Comparison of ENCODE assay signal across 8 cellular contexts in genomic region chrX:123959281-123960063, GRCh38. TPM values are rescaled to one million over a fixed set of nuclear protein-coding genes. Genes with fewer than 3 reads are reported as not detected.
DNase-seq lines count a peak whose midpoint lies in the region; ATAC-seq and TF ChIP-seq lines count a peak whose summit lies in the region.

No MANE protein-coding gene starts in this region.

- H3K9me3 ChIP-seq in Caco-2 (no peaks in the 10 kb centered on the region), right lobe of liver (no peaks in the 10 kb centered on the region)

- no peak for TF ChIP-seq POLR2A in right lobe of liver (IDR thresholded peaks at IDR 0.05)

- H3K27me3 ChIP-seq in Caco-2 (replicated peaks; ENCODE audit: control insufficient read depth, insufficient read depth, low read length) (no peaks in the 10 kb centered on the region), right lobe of liver (no peaks in the 10 kb centered on the region)

- 22% methylated on average over 19 of the region's 35 CpGs for WGBS in right lobe of liver (ENCODE audit: insufficient coverage, low coverage, low lambda C conversion rate, missing lambda C conversion rate)

- no peaks in the 10 kb centered on the region for H3K27me3 Mint-ChIP-seq in Caco-2 (ENCODE audit: insufficient read depth, unreplicated experiment)
- peaks cover 0 to 5% of the 10 kb centered on the region in 2 donors for H3K27me3 Mint-ChIP-seq in T-cell

- ATAC-seq in HG03175 (IDR thresholded peaks at IDR 0.05; ENCODE audit: unreplicated experiment) (peak; percentile 1), T-cell (replicated peaks in 1 of 4) (peak; percentile 7 to 25 (median 20)), right lobe of liver (peak; percentile 6 to 27 (median 8)), HG02588 (IDR thresholded peaks at IDR 0.05; ENCODE audit: unreplicated experiment) (no peak), GM19452 (IDR thresholded peaks at IDR 0.05; ENCODE audit: unreplicated experiment) (no peak)
- ATAC-seq in stimulated activated effector memory CD8-positive, alpha-beta T cell treated with anti-CD3 and anti-CD28 coated beads, Interleukin-12 subunit alpha, Interleukin-12 subunit beta, amount 100 ng/mL, for 72 hours = peak; percentile 0

- no peaks in the 10 kb centered on the region for H3K36me3 ChIP-seq in Caco-2 (ENCODE audit: control insufficient read depth, insufficient read depth, low read length)
- H3K36me3 ChIP-seq in right lobe of liver = no peaks in the 10 kb centered on the region

- BruUV-seq in Caco-2 (replicated peaks; lab: Mats Ljungman, UMichigan) = TSS peak; percentile 57

- peak overlapping the region; percentile 100 for H3K27ac Mint-ChIP-seq in Caco-2 (ENCODE audit: unreplicated experiment)
- peak overlapping the region; percentile 96 to 98 for H3K27ac Mint-ChIP-seq in T-cell
- H3K27ac Mint-ChIP-seq in stimulated activated effector memory CD8-positive, alpha-beta T cell treated with anti-CD3 and anti-CD28 coated beads, Interleukin-12 subunit alpha, Interleukin-12 subunit beta, amount 100 ng/mL, for 72 hours = peak overlapping the region; percentile 99

- H3K4me3 ChIP-seq in Caco-2 (ENCODE audit: low read depth, low read length) (peak overlapping the region; percentile 70), right lobe of liver (peak overlapping the region; percentile 47 to 63 (median 57))

- DNase-seq in Caco-2 = peak; percentile 24 to 34
- DNase-seq in T-cell = peak in 8 of 34 experiments; percentile 1 to 25 (median 12)
- DNase-seq in dermis blood vessel endothelial cell = peak; percentile 41
- DNase-seq in right lobe of liver = peak; percentile 62 to 69 (median 65)
- no peak for DNase-seq in stimulated activated effector memory CD8-positive, alpha-beta T cell treated with anti-CD3 and anti-CD28 coated beads, Interleukin-12 subunit alpha, Interleukin-12 subunit beta, amount 100 ng/mL, for 72 hours (ENCODE audit: low spot score in 2 of 2)

- H3K4me3 Mint-ChIP-seq in Caco-2 (ENCODE audit: unreplicated experiment) = peak overlapping the region; percentile 98
- H3K4me3 Mint-ChIP-seq in T-cell = peak overlapping the region; percentile 95 to 99 (median 96)
- H3K4me3 Mint-ChIP-seq in stimulated activated effector memory CD8-positive, alpha-beta T cell treated with anti-CD3 and anti-CD28 coated beads, Interleukin-12 subunit alpha, Interleukin-12 subunit beta, amount 100 ng/mL, for 72 hours = peak overlapping the region; percentile 90

- H3K9me3 Mint-ChIP-seq in Caco-2 (ENCODE audit: unreplicated experiment) (no peaks in the 10 kb centered on the region), T-cell (no peaks in the 10 kb centered on the region)
- no peaks in the 10 kb centered on the region for H3K9me3 Mint-ChIP-seq in stimulated activated effector memory CD8-positive, alpha-beta T cell treated with anti-CD3 and anti-CD28 coated beads, Interleukin-12 subunit alpha, Interleukin-12 subunit beta, amount 100 ng/mL, for 72 hours

- H3K4me1 ChIP-seq in Caco-2 (peaks cover 6% of the 10 kb centered on the region; the same call in 1 of the 2 replicates), right lobe of liver (no peaks in the 10 kb centered on the region)

- H3K36me3 Mint-ChIP-seq in Caco-2 (ENCODE audit: insufficient read depth, unreplicated experiment) (peaks cover 28% of the 10 kb centered on the region), T-cell (no peaks in the 10 kb centered on the region)
- H3K36me3 Mint-ChIP-seq in stimulated activated effector memory CD8-positive, alpha-beta T cell treated with anti-CD3 and anti-CD28 coated beads, Interleukin-12 subunit alpha, Interleukin-12 subunit beta, amount 100 ng/mL, for 72 hours = peaks cover 45% of the 10 kb centered on the region

- CTCF ChIA-PET in Caco-2 (lab: Charles Lee) = interaction anchor here (0.9 to 1.2 kb wide), 4 partner anchors 17 to 126 kb away, joined by 3 to 6 read pairs (median 4); no protein-coding TSS in a partner anchor
- CTCF ChIA-PET in T-cell (lab: Charles Lee) = interaction anchor here (0.6 to 2.4 kb wide), 13 partner anchors 17 to 430 kb away, joined by 3 to 11 read pairs (median 4); no protein-coding TSS in a partner anchor

- intact Hi-C loops in Caco-2 (cut with micrococcal nuclease; ENCODE audit: unreplicated experiment) = loop anchor here (1.0 kb wide), 3 partner anchors 59 to 126 kb away; no protein-coding TSS in a partner anchor
- intact Hi-C loops in right lobe of liver (cut with DNase I) = no loop called here

- POLR2A ChIA-PET in Caco-2 (lab: Charles Lee) (interaction anchor here (0.6 kb wide), 2 partner anchors 17 to 129 kb away, joined by 4 to 22 read pairs; no protein-coding TSS in a partner anchor), T-cell (lab: Charles Lee) (interaction anchor here (0.6 to 1.0 kb wide), 10 partner anchors 20 to 411 kb away, joined by 3 to 5 read pairs (median 3); no protein-coding TSS in a partner anchor)

- TF ChIP-seq CTCF in Caco-2 (IDR thresholded peaks at IDR 0.05; ENCODE audit: insufficient read depth in 1 of 2, low read depth in 1 of 2, low read length in 1 of 2, severe bottlenecking in 1 of 2, unreplicated experiment in 1 of 2) (no peak), right lobe of liver (IDR thresholded peaks at IDR 0.05) (no peak)

- peak overlapping the region; percentile 89 to 94 (median 92) for H3K27ac ChIP-seq in right lobe of liver

- H3K4me1 Mint-ChIP-seq in Caco-2 (ENCODE audit: low read depth, unreplicated experiment) (peaks cover 5% of the 10 kb centered on the region), T-cell (peaks cover 14 to 32% (median 17%) of the 10 kb centered on the region in 3 donors)
- H3K4me1 Mint-ChIP-seq in stimulated activated effector memory CD8-positive, alpha-beta T cell treated with anti-CD3 and anti-CD28 coated beads, Interleukin-12 subunit alpha, Interleukin-12 subunit beta, amount 100 ng/mL, for 72 hours = peaks cover 5% of the 10 kb centered on the region

RNA-seq across cellular contexts. Expression of gene STAG2, which starts 2.0 kb away (rescaled TPM):
- 65.1 and 67.6 TPM in 2 replicates for total RNA-seq in Caco-2 (2022)
- total RNA-seq in T-cell = 10 to 100 TPM; 80.7 to 98.7 (median 95.2) TPM
- total RNA-seq in dermis blood vessel endothelial cell = 107 and 135 TPM in 2 replicates
- 10 to 100 TPM; 17.1 to 27.5 (median 23.9) TPM for total RNA-seq in right lobe of liver

Comparison
In these comparisons a context has a peak if more than half of its experiments do, and no peak if none do; other contexts are left out.
1. DNase-seq: peak in Caco-2 (2 of 2), dermis blood vessel endothelial cell (single experiment) and right lobe of liver (3 of 3); none in stimulated activated effector memory CD8-positive, alpha-beta T cell treated with anti-CD3 and anti-CD28 coated beads, Interleukin-12 subunit alpha, Interleukin-12 subunit beta, amount 100 ng/mL, for 72 hours (0 of 2).
2. ATAC-seq: peak in HG03175 (single experiment), T-cell (4 of 4), right lobe of liver (4 of 4) and stimulated activated effector memory CD8-positive, alpha-beta T cell treated with anti-CD3 and anti-CD28 coated beads, Interleukin-12 subunit alpha, Interleukin-12 subunit beta, amount 100 ng/mL, for 72 hours (single experiment); none in HG02588 (single experiment) and GM19452 (single experiment).
3. Peak in every context shown above with its lines, with median percentiles within 50 percentile points of each other: H3K27ac Mint-ChIP-seq and H3K4me3 Mint-ChIP-seq.